Comparison of ENCODE assay signal across 1 cellular context in genomic region chr17:55444471-55445441, GRCh38.
TF ChIP-seq lines count a peak whose summit lies in the region.

No MANE protein-coding gene starts in this region.

TF ChIP-seq in HepG2, 621 proteins besides CTCF, POLR2A, EP300 and RAD21 (continued from another document and continues in another):
- TF ChIP-seq NFIB (CRISPR knock-in tag; IDR thresholded peaks at IDR 0.05; ENCODE audit: borderline replicate concordance) (no peak), ZSCAN31 (CRISPR knock-in tag; IDR thresholded peaks at IDR 0.05; ENCODE audit: low read depth) (peak; percentile 81), POLR2AphosphoS2 (IDR thresholded peaks at IDR 0.05; ENCODE audit: low read depth, low read length) (no peak), PHB2 (IDR thresholded peaks at IDR 0.05; ENCODE audit: partially characterized antibody) (no peak), ZNF17 (CRISPR knock-in tag; IDR thresholded peaks at IDR 0.05) (no peak), GABPB1 (CRISPR knock-in tag; IDR thresholded peaks at IDR 0.05) (no peak; the same call in 1 of the 2 replicates), SIN3A (IDR thresholded peaks at IDR 0.05; ENCODE audit: borderline replicate concordance, low read depth, low read length) (no peak; the same call in 1 of the 2 replicates), PLRG1 (conservative IDR thresholded peaks at IDR 0.05) (no peak), ZNF205 (CRISPR knock-in tag; IDR thresholded peaks at IDR 0.05) (no peak), LRRFIP1 (CRISPR knock-in tag; conservative IDR thresholded peaks at IDR 0.05) (no peak), KAT8 (CRISPR knock-in tag; IDR thresholded peaks at IDR 0.05) (peak; percentile 78), ZNF614 (CRISPR knock-in tag; IDR thresholded peaks at IDR 0.05; ENCODE audit: borderline replicate concordance) (peak; percentile 11; the same call in 1 of the 2 replicates), KLF9 (CRISPR knock-in tag; IDR thresholded peaks at IDR 0.05; ENCODE audit: low read depth) (no peak), MYPOP (CRISPR knock-in tag; IDR thresholded peaks at IDR 0.05) (peak; percentile 61; the same call in 1 of the 2 replicates), CREM (IDR thresholded peaks at IDR 0.05) (peak; percentile 69), CREM (CRISPR knock-in tag; IDR thresholded peaks at IDR 0.05) (no peak), KDM3A (CRISPR knock-in tag; IDR thresholded peaks at IDR 0.05; ENCODE audit: low read depth) (no peak), U2AF2 (IDR thresholded peaks at IDR 0.05; ENCODE audit: low read depth, low read length) (no peak), ZFP90 (CRISPR knock-in tag; IDR thresholded peaks at IDR 0.05; ENCODE audit: borderline replicate concordance) (no peak; the same call in 1 of the 2 replicates), HIVEP1 (CRISPR knock-in tag; IDR thresholded peaks at IDR 0.05) (no peak; the same call in 1 of the 2 replicates), SMYD3 (CRISPR knock-in tag; IDR thresholded peaks at IDR 0.05) (no peak), SP5 (CRISPR knock-in tag; IDR thresholded peaks at IDR 0.05; ENCODE audit: borderline replicate concordance, low read depth) (no peak), ZNF724P (CRISPR knock-in tag; IDR thresholded peaks at IDR 0.05; ENCODE audit: borderline replicate concordance) (no peak), ZNF777 (CRISPR knock-in tag; IDR thresholded peaks at IDR 0.05) (no peak), MAFK (conservative IDR thresholded peaks at IDR 0.05 in 1 of 2, IDR thresholded peaks at IDR 0.05 in 1 of 2; ENCODE audit: low read length in 2 of 2) (peak; percentile 46 to 50; a peak in 2 of 4 replicates), ZNF468 (CRISPR knock-in tag; IDR thresholded peaks at IDR 0.05) (no peak), ZNF761 (CRISPR knock-in tag; conservative IDR thresholded peaks at IDR 0.05) (0 out of 2 replicates have a peak, but pooled peaks have one; percentile 20), IKZF4 (CRISPR knock-in tag; IDR thresholded peaks at IDR 0.05; ENCODE audit: borderline replicate concordance, low read depth, not compliant biosample characterization) (no peak), ZNF775 (CRISPR knock-in tag; IDR thresholded peaks at IDR 0.05; ENCODE audit: borderline replicate concordance) (0 out of 2 replicates have a peak, but pooled peaks have one; percentile 40), KAT2B (IDR thresholded peaks at IDR 0.05; ENCODE audit: borderline replicate concordance, low read depth, low read length) (no peak), ZNF563 (CRISPR knock-in tag; IDR thresholded peaks at IDR 0.05) (no peak), HDAC2 (CRISPR knock-in tag; IDR thresholded peaks at IDR 0.05) (peak; percentile 69), SMC3 (IDR thresholded peaks at IDR 0.05; ENCODE audit: low read length) (no peak), ZNF776 (CRISPR knock-in tag; IDR thresholded peaks at IDR 0.05) (no peak), ZNF790 (CRISPR knock-in tag; IDR thresholded peaks at IDR 0.05; ENCODE audit: borderline replicate concordance) (no peak), POLR2AphosphoS5 (IDR thresholded peaks at IDR 0.05; ENCODE audit: low read depth, low read length) (peak; percentile 43), ZNF274 (CRISPR knock-in tag; IDR thresholded peaks at IDR 0.05) (no peak), KDM5B (CRISPR knock-in tag; IDR thresholded peaks at IDR 0.05; ENCODE audit: borderline replicate concordance) (no peak), ZNF367 (CRISPR knock-in tag; IDR thresholded peaks at IDR 0.05; ENCODE audit: borderline replicate concordance) (no peak), BCL3 (CRISPR knock-in tag; IDR thresholded peaks at IDR 0.05) (peak; percentile 66; the same call in 1 of the 2 replicates), MLXIP (CRISPR knock-in tag; IDR thresholded peaks at IDR 0.05; ENCODE audit: borderline replicate concordance) (no peak), GABPA (IDR thresholded peaks at IDR 0.05; ENCODE audit: low read depth, low read length) (no peak), GABPA (CRISPR knock-in tag; IDR thresholded peaks at IDR 0.05; ENCODE audit: low read depth) (0 out of 2 replicates have a peak, but pooled peaks have one; percentile 54), NFE2 (CRISPR knock-in tag; IDR thresholded peaks at IDR 0.05) (no peak), ZNF234 (CRISPR knock-in tag; conservative IDR thresholded peaks at IDR 0.05) (no peak), ZSCAN25 (CRISPR knock-in tag; IDR thresholded peaks at IDR 0.05) (no peak; the same call in none of the 2 replicates), ZNF326 (CRISPR knock-in tag; IDR thresholded peaks at IDR 0.05; ENCODE audit: borderline replicate concordance) (no peak), NFKBIZ (CRISPR knock-in tag; IDR thresholded peaks at IDR 0.05) (0 out of 2 replicates have a peak, but pooled peaks have one; percentile 62), SRF (IDR thresholded peaks at IDR 0.05; ENCODE audit: low read depth, low read length) (peak; percentile 83)
- TF ChIP-seq, protein P1, sequence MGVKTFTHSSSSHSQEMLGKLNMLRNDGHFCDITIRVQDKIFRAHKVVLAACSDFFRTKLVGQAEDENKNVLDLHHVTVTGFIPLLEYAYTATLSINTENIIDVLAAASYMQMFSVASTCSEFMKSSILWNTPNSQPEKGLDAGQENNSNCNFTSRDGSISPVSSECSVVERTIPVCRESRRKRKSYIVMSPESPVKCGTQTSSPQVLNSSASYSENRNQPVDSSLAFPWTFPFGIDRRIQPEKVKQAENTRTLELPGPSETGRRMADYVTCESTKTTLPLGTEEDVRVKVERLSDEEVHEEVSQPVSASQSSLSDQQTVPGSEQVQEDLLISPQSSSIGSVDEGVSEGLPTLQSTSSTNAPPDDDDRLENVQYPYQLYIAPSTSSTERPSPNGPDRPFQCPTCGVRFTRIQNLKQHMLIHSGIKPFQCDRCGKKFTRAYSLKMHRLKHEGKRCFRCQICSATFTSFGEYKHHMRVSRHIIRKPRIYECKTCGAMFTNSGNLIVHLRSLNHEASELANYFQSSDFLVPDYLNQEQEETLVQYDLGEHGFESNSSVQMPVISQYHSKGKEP (CRISPR knock-in tag; IDR thresholded peaks at IDR 0.05), result no peak
- TF ChIP-seq, protein P2, sequence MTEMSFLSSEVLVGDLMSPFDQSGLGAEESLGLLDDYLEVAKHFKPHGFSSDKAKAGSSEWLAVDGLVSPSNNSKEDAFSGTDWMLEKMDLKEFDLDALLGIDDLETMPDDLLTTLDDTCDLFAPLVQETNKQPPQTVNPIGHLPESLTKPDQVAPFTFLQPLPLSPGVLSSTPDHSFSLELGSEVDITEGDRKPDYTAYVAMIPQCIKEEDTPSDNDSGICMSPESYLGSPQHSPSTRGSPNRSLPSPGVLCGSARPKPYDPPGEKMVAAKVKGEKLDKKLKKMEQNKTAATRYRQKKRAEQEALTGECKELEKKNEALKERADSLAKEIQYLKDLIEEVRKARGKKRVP (CRISPR knock-in tag; IDR thresholded peaks at IDR 0.05), result no peak
- TF ChIP-seq, protein P3, sequence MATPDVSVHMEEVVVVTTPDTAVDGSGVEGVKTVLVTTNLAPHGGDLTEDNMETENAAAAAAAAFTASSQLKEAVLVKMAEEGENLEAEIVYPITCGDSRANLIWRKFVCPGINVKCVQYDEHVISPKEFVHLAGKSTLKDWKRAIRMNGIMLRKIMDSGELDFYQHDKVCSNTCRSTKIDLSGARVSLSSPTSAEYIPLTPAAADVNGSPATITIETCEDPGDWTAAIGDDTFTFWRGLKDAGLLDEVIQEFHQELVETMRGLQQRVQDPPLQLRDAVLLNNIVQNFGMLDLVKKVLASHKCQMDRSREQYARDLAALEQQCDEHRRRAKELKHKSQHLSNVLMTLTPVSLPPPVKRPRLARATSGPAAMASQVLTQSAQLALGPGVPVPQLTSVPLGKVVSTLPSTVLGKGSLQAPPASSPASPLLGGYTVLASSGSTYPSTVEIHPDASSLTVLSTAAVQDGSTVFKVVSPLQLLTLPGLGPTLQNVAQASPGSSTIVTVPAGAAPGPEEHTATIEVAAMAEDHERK (CRISPR knock-in tag; IDR thresholded peaks at IDR 0.05; ENCODE audit: low read depth), result no peak
- TF ChIP-seq, protein P4, sequence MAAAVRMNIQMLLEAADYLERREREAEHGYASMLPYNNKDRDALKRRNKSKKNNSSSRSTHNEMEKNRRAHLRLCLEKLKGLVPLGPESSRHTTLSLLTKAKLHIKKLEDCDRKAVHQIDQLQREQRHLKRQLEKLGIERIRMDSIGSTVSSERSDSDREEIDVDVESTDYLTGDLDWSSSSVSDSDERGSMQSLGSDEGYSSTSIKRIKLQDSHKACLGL (CRISPR knock-in tag; IDR thresholded peaks at IDR 0.05), result no peak
- TF ChIP-seq, protein P5, sequence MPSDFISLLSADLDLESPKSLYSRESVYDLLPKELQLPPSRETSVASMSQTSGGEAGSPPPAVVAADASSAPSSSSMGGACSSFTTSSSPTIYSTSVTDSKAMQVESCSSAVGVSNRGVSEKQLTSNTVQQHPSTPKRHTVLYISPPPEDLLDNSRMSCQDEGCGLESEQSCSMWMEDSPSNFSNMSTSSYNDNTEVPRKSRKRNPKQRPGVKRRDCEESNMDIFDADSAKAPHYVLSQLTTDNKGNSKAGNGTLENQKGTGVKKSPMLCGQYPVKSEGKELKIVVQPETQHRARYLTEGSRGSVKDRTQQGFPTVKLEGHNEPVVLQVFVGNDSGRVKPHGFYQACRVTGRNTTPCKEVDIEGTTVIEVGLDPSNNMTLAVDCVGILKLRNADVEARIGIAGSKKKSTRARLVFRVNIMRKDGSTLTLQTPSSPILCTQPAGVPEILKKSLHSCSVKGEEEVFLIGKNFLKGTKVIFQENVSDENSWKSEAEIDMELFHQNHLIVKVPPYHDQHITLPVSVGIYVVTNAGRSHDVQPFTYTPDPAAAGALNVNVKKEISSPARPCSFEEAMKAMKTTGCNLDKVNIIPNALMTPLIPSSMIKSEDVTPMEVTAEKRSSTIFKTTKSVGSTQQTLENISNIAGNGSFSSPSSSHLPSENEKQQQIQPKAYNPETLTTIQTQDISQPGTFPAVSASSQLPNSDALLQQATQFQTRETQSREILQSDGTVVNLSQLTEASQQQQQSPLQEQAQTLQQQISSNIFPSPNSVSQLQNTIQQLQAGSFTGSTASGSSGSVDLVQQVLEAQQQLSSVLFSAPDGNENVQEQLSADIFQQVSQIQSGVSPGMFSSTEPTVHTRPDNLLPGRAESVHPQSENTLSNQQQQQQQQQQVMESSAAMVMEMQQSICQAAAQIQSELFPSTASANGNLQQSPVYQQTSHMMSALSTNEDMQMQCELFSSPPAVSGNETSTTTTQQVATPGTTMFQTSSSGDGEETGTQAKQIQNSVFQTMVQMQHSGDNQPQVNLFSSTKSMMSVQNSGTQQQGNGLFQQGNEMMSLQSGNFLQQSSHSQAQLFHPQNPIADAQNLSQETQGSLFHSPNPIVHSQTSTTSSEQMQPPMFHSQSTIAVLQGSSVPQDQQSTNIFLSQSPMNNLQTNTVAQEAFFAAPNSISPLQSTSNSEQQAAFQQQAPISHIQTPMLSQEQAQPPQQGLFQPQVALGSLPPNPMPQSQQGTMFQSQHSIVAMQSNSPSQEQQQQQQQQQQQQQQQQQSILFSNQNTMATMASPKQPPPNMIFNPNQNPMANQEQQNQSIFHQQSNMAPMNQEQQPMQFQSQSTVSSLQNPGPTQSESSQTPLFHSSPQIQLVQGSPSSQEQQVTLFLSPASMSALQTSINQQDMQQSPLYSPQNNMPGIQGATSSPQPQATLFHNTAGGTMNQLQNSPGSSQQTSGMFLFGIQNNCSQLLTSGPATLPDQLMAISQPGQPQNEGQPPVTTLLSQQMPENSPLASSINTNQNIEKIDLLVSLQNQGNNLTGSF (CRISPR knock-in tag; IDR thresholded peaks at IDR 0.05), result no peak
